27 cellular contexts compared by ENCODE assay signal in the genomic region with DNA sequence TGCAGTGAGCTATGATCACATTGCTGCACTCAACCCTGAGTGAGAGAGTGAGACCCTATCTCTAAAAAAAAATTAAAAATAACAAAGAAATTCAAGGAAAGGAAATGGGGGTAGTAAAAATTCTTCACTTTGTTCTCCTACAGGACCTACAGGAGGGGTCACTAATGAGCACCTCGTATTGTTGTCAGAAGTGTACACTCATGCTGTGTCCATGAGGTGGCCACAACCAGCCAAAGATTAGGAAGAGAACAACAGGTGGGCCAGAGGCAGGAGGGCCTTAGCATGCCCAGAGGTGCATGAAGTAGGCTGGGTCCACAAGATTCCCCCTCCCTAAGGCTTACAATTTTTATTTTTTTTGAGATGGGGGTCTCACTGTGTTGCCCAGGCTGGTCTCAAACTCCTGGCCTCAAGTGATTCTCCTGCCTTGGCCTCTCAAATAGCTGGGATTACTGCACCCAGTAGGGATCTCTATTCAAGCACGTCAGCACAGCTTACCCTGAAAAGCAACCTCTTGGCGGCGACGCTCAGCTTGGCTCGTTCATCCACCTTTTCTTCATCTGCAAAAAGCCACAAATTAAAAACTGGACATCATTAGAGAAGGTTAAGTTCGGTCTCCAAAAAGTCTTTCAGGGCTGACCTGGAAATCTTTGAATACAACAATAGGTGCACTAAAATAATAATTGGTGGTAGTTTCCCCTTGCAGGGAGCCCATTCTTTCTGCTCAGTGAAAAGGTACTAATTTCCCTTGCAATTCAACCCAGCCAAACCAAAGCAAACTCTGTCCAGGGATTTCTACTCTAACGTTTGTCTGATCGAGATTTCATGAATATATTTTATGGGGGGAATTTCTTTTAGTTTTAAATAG.
DNase-seq lines count a peak whose midpoint lies in the region; ATAC-seq and TF ChIP-seq lines count a peak whose summit lies in the region.
"Had no signal": no experiment of that assay in that cellular context is flagged by ENCODE, and none has a peak within 500 bp of the region (broad histone marks: within the 10 kb centered on the region; RNA-seq: fewer than 3 reads in every experiment).

No MANE protein-coding gene starts in this region.

- H4K20me1 ChIP-seq in HCT116 (ENCODE audit: insufficient read depth) = no peaks in the 10 kb centered on the region
- H4K20me1 ChIP-seq: BLaER1 had no signal

- no peaks in the 10 kb centered on the region for H3K79me2 ChIP-seq in HCT116 (ENCODE audit: insufficient read depth, low read length)

- no peak for TF ChIP-seq RAD21 in HCT116 (IDR thresholded peaks at IDR 0.05; ENCODE audit: low read depth)

- DNase-seq in HCT116 (ENCODE audit: low read depth, low spot score) (no peak), NCI-H69 (lab: John Stamatoyannopoulos, UW) (peak; percentile 76), choroid plexus epithelial cell (ENCODE audit: low read depth) (no peak), retina (peak; percentile 69), activated T-cell treated with anti-CD3 and anti-CD28 coated beads for 4 hours (no peak), thyroid gland (no peak)
- DNase-seq: activated B cell treated with CpG ODN at 0.5 μM for 24 hours; activated CD4-positive, alpha-beta T cell treated with anti-CD3 and anti-CD28 coated beads, Interleukin-2, amount 50 U/mL, for 4 hours; activated naive CD4-positive, alpha-beta T cell treated with anti-CD3 and anti-CD28 coated beads, Interleukin-2, amount 50 U/mL, for 16 hours; amniotic stem cell; cortex of kidney; DMS79; foreskin melanocyte; GF-D8; HCEC 1CT; NCI-H1694 treated with DMSO at 0.1 percent for 48 hours; NCI-H524; nucleus accumbens; stimulated activated CD4-positive, alpha-beta T cell treated with anti-CD3 and anti-CD28 coated beads, Interleukin-1b, Interleukin-23, amount 100 ng/mL, for 48 hours; stomach had no signal

- 67 to 74% methylated on average over 9 of the region's 9 CpGs for WGBS in thyroid gland, 2 donors

- RAD21 ChIA-PET in HCT116 (lab: Charles Lee; ENCODE audit: low non-redundant PET in 1 of 2, low total read pairs in 2 of 2, uncharacterized antibody in 2 of 2, unreplicated experiment in 2 of 2) = no interaction called here

- H3K9me3 ChIP-seq in HCT116 (ENCODE audit: control insufficient read depth in 1 of 2, insufficient read depth in 1 of 2, low read depth in 1 of 2, low read length in 2 of 2) = no peaks in the 10 kb centered on the region
- H3K9me3 ChIP-seq in thyroid gland = no peaks in the 10 kb centered on the region
- H3K9me3 ChIP-seq: BLaER1, SJSA1, stomach, tibial nerve had no signal

- H2AFZ ChIP-seq in HCT116 (ENCODE audit: low read depth, low read length, poor library complexity, severe bottlenecking) = no peak overlapping the region

- ATAC-seq in HCT116 = 0 out of 2 replicates have a peak, but pooled peaks have one; percentile 44
- no peak for ATAC-seq in GM21367 (IDR thresholded peaks at IDR 0.05; ENCODE audit: unreplicated experiment)
- ATAC-seq: esophagus mucosa had no signal

- H3K36me3 ChIP-seq in HCT116 (ENCODE audit: control insufficient read depth in 1 of 2, insufficient read depth in 2 of 2, low read length in 2 of 2) (no peaks in the 10 kb centered on the region), thyroid gland (peaks cover 0 to 9% of the 10 kb centered on the region in 2 donors)
- H3K36me3 ChIP-seq: SJSA1 had no signal

- H3K9me2 ChIP-seq in HCT116 (ENCODE audit: insufficient read depth) = no peaks in the 10 kb centered on the region

- POLR2A ChIA-PET in HCT116 (lab: Charles Lee) = no interaction called here

- CTCF ChIA-PET in HCT116 (lab: Charles Lee) = interaction anchor here (1.1 kb wide), 1 partner anchor 16 kb away, joined by 3 read pairs; no protein-coding TSS in a partner anchor

- BruUV-seq in HCT116 (replicated peaks; lab: Mats Ljungman, UMichigan) = no TSS peak

- H3K4me3 ChIP-seq in HCT116 (replicated peaks in 1 of 2; ENCODE audit: low read depth in 1 of 2, low read length in 2 of 2) (no peak overlapping the region), choroid plexus epithelial cell (ENCODE audit: low read depth, low read length) (no peak overlapping the region), thyroid gland (replicated peaks in 1 of 3) (no peak overlapping the region)
- H3K4me3 ChIP-seq: BLaER1, SJSA1, smooth muscle cell, stomach, tibial nerve had no signal

- H3K4me1 ChIP-seq in HCT116 (ENCODE audit: control insufficient read depth in 1 of 2, insufficient read depth in 2 of 2, low read length in 2 of 2) (peaks cover 0 to 5% of the 10 kb centered on the region in 2 experiments; a peak in 1 of 4 replicates), thyroid gland (peaks cover 16 to 17% of the 10 kb centered on the region in 2 donors)

- no peaks in the 10 kb centered on the region for H3K27me3 ChIP-seq in HCT116 (ENCODE audit: insufficient read depth, low read length)
- no peaks in the 10 kb centered on the region for H3K27me3 ChIP-seq in thyroid gland
- H3K27me3 ChIP-seq: BLaER1, SJSA1, stomach, tibial nerve had no signal

- H3K27ac ChIP-seq in HCT116 (ENCODE audit: low read depth, low read length) (no peak overlapping the region), thyroid gland (no peak overlapping the region)
- H3K27ac ChIP-seq: BLaER1, KMS-11, SJSA1, stomach, tibial nerve had no signal

- peak in 2 of 3 experiments; percentile 1 to 41; a peak in 1 of 6 replicates for TF ChIP-seq CTCF in HCT116 (IDR thresholded peaks at IDR 0.05 in 2 of 3, conservative IDR thresholded peaks at IDR 0.05 in 1 of 3; ENCODE audit: borderline replicate concordance in 1 of 3, insufficient read depth in 1 of 3, low read depth in 2 of 3, low read length in 2 of 3)
- TF ChIP-seq CTCF in choroid plexus epithelial cell (conservative IDR thresholded peaks at IDR 0.05; ENCODE audit: low read depth, low read length) = peak; percentile 4
- no peak for TF ChIP-seq CTCF in thyroid gland (IDR thresholded peaks at IDR 0.05)

- intact Hi-C loops in HCT116 (cut with micrococcal nuclease) (no loop called here), thyroid gland (cut with DNase I) (no loop called here)

- no peak overlapping the region for H3K4me2 ChIP-seq in HCT116 (ENCODE audit: low read length)
- H3K4me2 ChIP-seq: BLaER1, KMS-11, smooth muscle cell had no signal

- no peak overlapping the region for H3K9ac ChIP-seq in HCT116 (ENCODE audit: low read length)
- H3K9ac ChIP-seq: BLaER1, KMS-11 had no signal

- TF ChIP-seq POLR2A in HCT116 (IDR thresholded peaks at IDR 0.05; ENCODE audit: borderline replicate concordance, extremely low read depth, insufficient read depth, insufficient read length) = no peak
- no peak for TF ChIP-seq POLR2A in thyroid gland (IDR thresholded peaks at IDR 0.05)

TF ChIP-seq in HCT116, 20 proteins besides CTCF, POLR2A, EP300 and RAD21:
- TF ChIP-seq EZH2 (IDR thresholded peaks at IDR 0.05) (no peak), CEBPB (IDR thresholded peaks at IDR 0.05; ENCODE audit: low read depth) (no peak), EGR1 (IDR thresholded peaks at IDR 0.05; ENCODE audit: low read depth) (no peak)

Comparison
In these comparisons a context has a peak if more than half of its experiments do, and no peak if none do; other contexts are left out.
1. DNase-seq: peak in NCI-H69 (single experiment) and retina (single experiment); none in HCT116 (single experiment), choroid plexus epithelial cell (single experiment), activated T-cell treated with anti-CD3 and anti-CD28 coated beads for 4 hours (single experiment) and thyroid gland (0 of 2).
2. CTCF ChIP-seq: peak in HCT116 (2 of 3) and choroid plexus epithelial cell (single experiment); none in thyroid gland (0 of 6).